Comparison of ENCODE assay signal across 8 cellular contexts in the genomic region with DNA sequence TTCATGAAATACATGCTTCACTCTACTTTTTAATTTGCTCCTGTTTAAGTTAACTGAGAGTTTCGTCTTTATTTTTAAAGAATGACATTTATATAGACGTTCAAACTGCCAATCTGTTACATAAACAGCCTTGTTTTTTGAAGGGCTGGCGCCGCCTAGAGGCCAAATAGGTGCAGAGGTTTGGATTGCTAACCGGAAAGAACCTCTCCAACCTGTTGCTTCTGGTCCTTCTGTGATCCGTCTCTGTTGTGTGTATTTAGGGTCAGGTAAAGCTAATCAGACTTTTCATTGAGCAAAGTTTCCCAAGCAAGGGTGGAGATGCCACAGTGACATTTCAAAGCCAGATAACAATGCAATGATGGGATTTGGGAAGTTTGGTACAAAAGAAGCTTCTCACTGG. TPM values are rescaled to one million over a fixed set of nuclear protein-coding genes. Genes with fewer than 3 reads are reported as not detected.
DNase-seq lines count a peak whose midpoint lies in the region; ATAC-seq and TF ChIP-seq lines count a peak whose summit lies in the region.

No MANE protein-coding gene starts in this region.

- no peak for TF ChIP-seq EP300 in sigmoid colon (IDR thresholded peaks at IDR 0.05)

- H3K27me3 ChIP-seq in adrenal gland (no peaks in the 10 kb centered on the region), right atrium auricular region (no peaks in the 10 kb centered on the region), sigmoid colon (no peaks in the 10 kb centered on the region)

- TF ChIP-seq POLR2A in adrenal gland (IDR thresholded peaks at IDR 0.05) (no peak), sigmoid colon (IDR thresholded peaks at IDR 0.05) (no peak)

- H3K27ac ChIP-seq in adrenal gland (peak overlapping the region in 1 of 5 donors; percentile 56), right atrium auricular region (no peak overlapping the region), sigmoid colon (no peak overlapping the region)

- H3K36me3 ChIP-seq in adrenal gland (replicated peaks in 1 of 2) (no peaks in the 10 kb centered on the region), right atrium auricular region (no peaks in the 10 kb centered on the region), sigmoid colon (no peaks in the 10 kb centered on the region)

- TF ChIP-seq CTCF in GM12801 (IDR thresholded peaks at IDR 0.05; ENCODE audit: extremely low read depth, insufficient read length) (peak; percentile 87), HFF-Myc (IDR thresholded peaks at IDR 0.05; ENCODE audit: low read depth, low read length, missing control alignments) (peak; percentile 99), adrenal gland (IDR thresholded peaks at IDR 0.05) (peak; percentile 90 to 95 (median 92)), right atrium auricular region (IDR thresholded peaks at IDR 0.05) (peak; percentile 83 to 93), sigmoid colon (IDR thresholded peaks at IDR 0.05) (peak; percentile 25 to 75 (median 72))

- no peak for ATAC-seq in GM21381 (IDR thresholded peaks at IDR 0.05; ENCODE audit: unreplicated experiment)

- WGBS in adrenal gland, 4 donors, result 1 to 3% (median 1%) methylated on average over 6 of the region's 6 CpGs
- WGBS in sigmoid colon, 2 donors, result 1 to 2% methylated on average over 6 of the region's 6 CpGs

- DNase-seq in HFF-Myc (ENCODE audit: extremely low read depth, low read depth) (peak; percentile 56), NCI-H1105 (lab: John Stamatoyannopoulos, UW) (peak; percentile 23), T follicular helper cell (ENCODE audit: low read depth) (peak; percentile 70), adrenal gland (peak; percentile 81 to 96 (median 91)), right atrium auricular region (ENCODE audit: low spot score) (peak; percentile 90), sigmoid colon (peak; percentile 87)

- peaks cover 1 to 14% of the 10 kb centered on the region in 2 donors for H3K4me1 ChIP-seq in adrenal gland (replicated peaks in 1 of 2)
- H3K4me1 ChIP-seq in right atrium auricular region, result peaks cover 0 to 10% of the 10 kb centered on the region in 2 donors
- H3K4me1 ChIP-seq in sigmoid colon, result peaks cover 0 to 6% (median 0%) of the 10 kb centered on the region in 4 donors

- intact Hi-C loops in adrenal gland (cut with DNase I) (no loop called here), sigmoid colon (cut with DNase I) (no loop called here)

- H3K4me3 ChIP-seq in HFF-Myc (replicated peaks; ENCODE audit: low read depth, low read length) (no peak overlapping the region), adrenal gland (no peak overlapping the region), right atrium auricular region (no peak overlapping the region), sigmoid colon (no peak overlapping the region)

- H3K9me3 ChIP-seq in adrenal gland (replicated peaks in 1 of 3), result no peaks in the 10 kb centered on the region
- no peaks in the 10 kb centered on the region for H3K9me3 ChIP-seq in right atrium auricular region
- no peaks in the 10 kb centered on the region for H3K9me3 ChIP-seq in sigmoid colon

RNA-seq across cellular contexts. Expression of gene GLIS3, which starts 39.5 kb away (rescaled TPM):
- 10 to 100 TPM in 2 of 8 donors, 1 to 10 TPM in 6; 5.0 to 20.2 (median 8.9) TPM for total RNA-seq in adrenal gland
- polyA plus RNA-seq in adrenal gland, result 1 to 10 TPM; 1.1 to 4.9 (median 1.4) TPM
- 1 to 10 TPM; 2.5 to 5.4 TPM for total RNA-seq in right atrium auricular region
- total RNA-seq in sigmoid colon, result 10 to 100 TPM; 13.2 to 19.1 (median 17.9) TPM
- 1 to 10 TPM; 1.2 to 3.0 (median 1.4) TPM for polyA plus RNA-seq in sigmoid colon

Comparison
In these comparisons a context has a peak if more than half of its experiments do, and no peak if none do; other contexts are left out.
1. DNase-seq: peak in every context shown above with its lines; median percentile 91 in adrenal gland; 90 in right atrium auricular region; 87 in sigmoid colon; 70 in T follicular helper cell; 56 in HFF-Myc; 23 in NCI-H1105.